In the genomic region with DNA sequence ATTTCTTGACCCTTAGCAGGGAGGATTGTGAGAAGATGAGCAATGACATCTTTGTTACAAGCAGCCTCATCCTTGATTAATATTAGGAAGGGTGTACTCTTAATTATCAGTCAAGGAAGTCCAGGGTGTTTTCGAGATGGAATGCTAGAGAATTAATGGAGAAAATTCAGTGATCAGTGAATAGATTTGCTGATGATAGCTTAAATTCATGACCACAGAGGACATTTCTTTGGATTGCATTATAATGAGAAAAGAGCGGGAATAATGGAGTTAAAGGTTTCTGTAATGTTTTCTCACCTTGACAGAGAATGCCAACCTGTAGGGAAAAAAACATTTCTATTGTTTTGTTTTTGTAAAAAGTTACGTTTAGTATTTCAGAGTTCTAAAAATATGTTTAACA, we compare ENCODE assay signal across 25 cellular contexts.
A peak's percentile ranks its signal among the peaks of the same experiment; 100 is the strongest.
DNase-seq lines count a peak whose midpoint lies in the region; ATAC-seq, FAIRE-seq and TF ChIP-seq lines count a peak whose summit lies in the region.
"Had no signal": no experiment of that assay in that cellular context is flagged by ENCODE, and none has a peak within 500 bp of the region (broad histone marks: within the 10 kb centered on the region; RNA-seq: fewer than 3 reads in every experiment).

No MANE protein-coding gene starts in this region.

- H2BK15ac ChIP-seq in IMR-90 (ENCODE audit: low read depth, low read length) = no peak overlapping the region

- peaks cover 3% of the 10 kb centered on the region; the same call in 1 of the 2 replicates for H3K36me3 Mint-ChIP-seq in WTC11
- H3K36me3 Mint-ChIP-seq: CD8-positive, alpha-beta T cell had no signal

- H3K27ac Mint-ChIP-seq in WTC11 = no peak overlapping the region
- H3K27ac Mint-ChIP-seq: B cell; CD4-positive, alpha-beta T cell; CD8-positive, alpha-beta T cell had no signal

- POLR2A ChIA-PET in A549 (lab: Yijun Ruan, JAX) = no interaction called here
- POLR2A ChIA-PET in IMR-90 (lab: Charles Lee; ENCODE audit: unreplicated experiment) = no interaction called here
- POLR2A ChIA-PET in WTC11 (lab: Charles Lee) = no interaction called here

- no peak overlapping the region for H3K4ac ChIP-seq in IMR-90 (ENCODE audit: low read depth, low read length)

- H3K4me3 Mint-ChIP-seq in WTC11 = no peak overlapping the region
- H3K4me3 Mint-ChIP-seq: B cell; CD4-positive, alpha-beta T cell; CD8-positive, alpha-beta T cell had no signal

- no peak overlapping the region for H2BK5ac ChIP-seq in IMR-90 (ENCODE audit: low read depth, low read length, poor library complexity, severe bottlenecking)

- FAIRE-seq in A549 (lab: Jason Lieb, UNC) = no peak
- FAIRE-seq: A204.1, D721Med, GM12878, GM12892, GM18507 had no signal

- H4K20me1 ChIP-seq in IMR-90 (ENCODE audit: insufficient read depth, low read length) = no peaks in the 10 kb centered on the region
- H4K20me1 ChIP-seq: BLaER1 treated with 17β-estradiol and CSF1 and Interleukin-3, amounts not matched to agents 10 nM and 100 nM had no signal

- ATAC-seq in A549 (no peak), IMR-90 (ENCODE audit: low read depth) (no peak), GM21447 (IDR thresholded peaks at IDR 0.05; ENCODE audit: unreplicated experiment) (no peak), WTC11 (no peak)
- ATAC-seq: CD8-positive, alpha-beta T cell; GM12878 had no signal

- no peak overlapping the region for H3K56ac ChIP-seq in IMR-90 (ENCODE audit: extremely low read depth, insufficient read depth, low read length)

- H3K9me3 Mint-ChIP-seq in WTC11 = 0 out of 2 replicates have a peak, but pooled peaks cover 3% of the 10 kb centered on the region
- H3K9me3 Mint-ChIP-seq: CD8-positive, alpha-beta T cell had no signal

- H3K18ac ChIP-seq in IMR-90 (ENCODE audit: low read depth, low read length) = no peak overlapping the region

- no peak overlapping the region for H4K5ac ChIP-seq in IMR-90 (ENCODE audit: low read depth, low read length)

- H3K4me1 ChIP-seq in A549 (no peaks in the 10 kb centered on the region), IMR-90 (ENCODE audit: control insufficient read depth, insufficient read depth, low read length) (no peaks in the 10 kb centered on the region), ascending aorta (peaks cover 3 to 16% of the 10 kb centered on the region in 2 donors)
- H3K4me1 ChIP-seq: BLaER1 treated with 17β-estradiol and CSF1 and Interleukin-3, amounts not matched to agents 10 nM and 100 nM; Caco-2 had no signal

- in situ Hi-C loops in IMR-90 (cut with MboI; ENCODE audit: low sequenced_read_pairs) = no loop called here

- no peaks in the 10 kb centered on the region for H3K27me3 Mint-ChIP-seq in WTC11 (ENCODE audit: low read depth)

- TF ChIP-seq EP300 in A549 (IDR thresholded peaks at IDR 0.05) = no peak

- H3K9me1 ChIP-seq in IMR-90 (ENCODE audit: insufficient read depth, low read length) = peaks cover 3% of the 10 kb centered on the region; the same call in 1 of the 2 replicates

- no peak overlapping the region for H3K9ac ChIP-seq in IMR-90 (ENCODE audit: low read depth, low read length)
- H3K9ac ChIP-seq: BLaER1 treated with 17β-estradiol and CSF1 and Interleukin-3, amounts not matched to agents 10 nM and 100 nM had no signal

- peaks cover 18% of the 10 kb centered on the region for H3K36me3 ChIP-seq in IMR-90 (ENCODE audit: control insufficient read depth, insufficient read depth, low read length)
- H3K36me3 ChIP-seq in ascending aorta = peaks cover 8 to 24% of the 10 kb centered on the region in 2 donors
- H3K36me3 ChIP-seq: BLaER1 treated with 17β-estradiol and CSF1 and Interleukin-3, amounts not matched to agents 10 nM and 100 nM had no signal

- H2AK5ac ChIP-seq in IMR-90 (ENCODE audit: low read depth, low read length) = no peak overlapping the region

- DNase-seq in A549 (ENCODE audit: low read depth in 1 of 2, low spot score in 1 of 2) (no peak), IMR-90 (no peak), ascending aorta (ENCODE audit: low spot score in 2 of 2) (no peak), WTC11 (ENCODE audit: low spot score) (no peak), DMS153 treated with DMSO at 0.1 percent for 48 hours (lab: John Stamatoyannopoulos, UW; ENCODE audit: unreplicated experiment) (no peak)
- DNase-seq: 8988T; AML-193; Caco-2; Calu3; CD4-positive, alpha-beta T cell; CD8-positive, alpha-beta T cell; DMS53; DMS79; DND-41; EL; GDM1 had no signal

- dilution Hi-C loops in IMR-90 (cut with HindIII; ENCODE audit: low sequenced_read_pairs, unreplicated experiment) = no loop called here

- no peak overlapping the region for H4K91ac ChIP-seq in IMR-90 (ENCODE audit: insufficient read depth, low read depth, low read length)

- no peak for TF ChIP-seq POLR2A in A549 (IDR thresholded peaks at IDR 0.05; ENCODE audit: low read length)
- TF ChIP-seq POLR2A in IMR-90 (IDR thresholded peaks at IDR 0.05; ENCODE audit: low read depth, low read length) = no peak

- H2AFZ ChIP-seq in IMR-90 (replicated peaks; ENCODE audit: low read length, poor library complexity) = no peak overlapping the region

- H3K27me3 ChIP-seq in IMR-90 (ENCODE audit: control insufficient read depth, insufficient read depth, low read length) = no peaks in the 10 kb centered on the region
- H3K27me3 ChIP-seq in ascending aorta = no peaks in the 10 kb centered on the region
- H3K27me3 ChIP-seq: BLaER1 treated with 17β-estradiol and CSF1 and Interleukin-3, amounts not matched to agents 10 nM and 100 nM had no signal

- TF ChIP-seq RAD21 in A549 (conservative IDR thresholded peaks at IDR 0.05 in 1 of 2, IDR thresholded peaks at IDR 0.05 in 1 of 2) = no peak
- TF ChIP-seq RAD21 in IMR-90 (IDR thresholded peaks at IDR 0.05; ENCODE audit: low read length) = no peak

- H3K23ac ChIP-seq in IMR-90 (ENCODE audit: low read depth, low read length) = no peak overlapping the region

- peaks cover 14% of the 10 kb centered on the region for H3K4me1 Mint-ChIP-seq in WTC11
- H3K4me1 Mint-ChIP-seq: B cell had no signal

- H3K27ac ChIP-seq in A549 (no peak overlapping the region), IMR-90 (ENCODE audit: insufficient read depth, low read length) (no peak overlapping the region), ascending aorta (peak overlapping the region; percentile 3 to 21)
- H3K27ac ChIP-seq: BLaER1 treated with 17β-estradiol and CSF1 and Interleukin-3, amounts not matched to agents 10 nM and 100 nM; C4-2B had no signal

- intact Hi-C loops in IMR-90 (cut with micrococcal nuclease) (no loop called here), ascending aorta (cut with DNase I) (no loop called here)

- H2AK9ac ChIP-seq in IMR-90 (replicated peaks; ENCODE audit: low read depth, low read length, poor library complexity) = no peak overlapping the region

- no peak overlapping the region for H4K8ac ChIP-seq in IMR-90 (ENCODE audit: low read depth in 2 of 2, low read length in 2 of 2)

- no TSS peak for BruUV-seq in IMR-90 (replicated peaks; lab: Mats Ljungman, UMichigan)

- H2BK120ac ChIP-seq in IMR-90 (ENCODE audit: low read depth, low read length) = no peak overlapping the region

- H3K14ac ChIP-seq in IMR-90 (replicated peaks; ENCODE audit: low read depth, low read length) = no peak overlapping the region

- no peak overlapping the region for H3K4me2 ChIP-seq in A549
- H3K4me2 ChIP-seq in IMR-90 (ENCODE audit: low read depth, low read length) = no peak overlapping the region
- H3K4me2 ChIP-seq: BLaER1 treated with 17β-estradiol and CSF1 and Interleukin-3, amounts not matched to agents 10 nM and 100 nM had no signal

- CTCF ChIA-PET in A549 (lab: Yijun Ruan, JAX) (no interaction called here), IMR-90 (lab: Yijun Ruan, JAX) (no interaction called here), WTC11 (lab: Charles Lee) (interaction anchor here (1.0 kb wide), 1 partner anchor 12 kb away, joined by 3 read pairs; no protein-coding TSS in a partner anchor)

- H3K4me3 ChIP-seq in A549 (no peak overlapping the region), IMR-90 (ENCODE audit: insufficient read depth, low read depth, low read length) (no peak overlapping the region), ascending aorta (no peak overlapping the region)
- H3K4me3 ChIP-seq: BLaER1 treated with 17β-estradiol and CSF1 and Interleukin-3, amounts not matched to agents 10 nM and 100 nM; GM12878 had no signal

- WGBS in A549 (ENCODE audit: missing lambda C conversion rate) = 88% methylated on average over 3 of the region's 3 CpGs
- 100% methylated on average over 1 of the region's 3 CpGs; no CpG with 5 or more reads in 1 of the 2 experiments for WGBS in IMR-90 (ENCODE audit: extremely low coverage in 2 of 2, insufficient read length in 1 of 2), 2 experiments

- peaks cover 12 to 32% of the 10 kb centered on the region in 2 experiments for H3K79me1 ChIP-seq in IMR-90 (ENCODE audit: low read depth in 1 of 2, low read length in 2 of 2)

- H2BK20ac ChIP-seq in IMR-90 (ENCODE audit: low read depth, low read length) = no peak overlapping the region

- TF ChIP-seq CTCF in A549 (IDR thresholded peaks at IDR 0.05) = no peak
- TF ChIP-seq CTCF in IMR-90 (conservative IDR thresholded peaks at IDR 0.05; ENCODE audit: low read depth, low read length) = no peak
- no peak for TF ChIP-seq CTCF in ascending aorta (IDR thresholded peaks at IDR 0.05)
- no peak for TF ChIP-seq CTCF in WTC11 (IDR thresholded peaks at IDR 0.05)

- H3K9me3 ChIP-seq in A549 (no peaks in the 10 kb centered on the region), IMR-90 (ENCODE audit: control insufficient read depth, insufficient read depth, low read length) (no peaks in the 10 kb centered on the region), ascending aorta (no peaks in the 10 kb centered on the region)
- H3K9me3 ChIP-seq: Caco-2 had no signal

TF ChIP-seq in A549, 52 proteins besides CTCF, POLR2A, EP300 and RAD21:
- TF ChIP-seq CBX8 (IDR thresholded peaks at IDR 0.05) (no peak), MAFK (IDR thresholded peaks at IDR 0.05; ENCODE audit: partially characterized antibody) (peak; percentile 53)

TF ChIP-seq in IMR-90, 13 proteins besides CTCF, POLR2A, EP300 and RAD21:
- TF ChIP-seq, protein P1, sequence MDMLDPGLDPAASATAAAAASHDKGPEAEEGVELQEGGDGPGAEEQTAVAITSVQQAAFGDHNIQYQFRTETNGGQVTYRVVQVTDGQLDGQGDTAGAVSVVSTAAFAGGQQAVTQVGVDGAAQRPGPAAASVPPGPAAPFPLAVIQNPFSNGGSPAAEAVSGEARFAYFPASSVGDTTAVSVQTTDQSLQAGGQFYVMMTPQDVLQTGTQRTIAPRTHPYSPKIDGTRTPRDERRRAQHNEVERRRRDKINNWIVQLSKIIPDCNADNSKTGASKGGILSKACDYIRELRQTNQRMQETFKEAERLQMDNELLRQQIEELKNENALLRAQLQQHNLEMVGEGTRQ (IDR thresholded peaks at IDR 0.05; ENCODE audit: low read depth, low read length) = no peak
- peak; percentile 56 for TF ChIP-seq MAFK (IDR thresholded peaks at IDR 0.05; ENCODE audit: low read depth, low read length)

TF ChIP-seq in WTC11, 78 proteins besides CTCF, POLR2A, EP300 and RAD21:
- TF ChIP-seq PRRX2 (CRISPR knock-in tag; IDR thresholded peaks at IDR 0.05) = no peak
- no peak for TF ChIP-seq FOXJ3 (CRISPR knock-in tag; IDR thresholded peaks at IDR 0.05; ENCODE audit: borderline replicate concordance)
- no peak for TF ChIP-seq NR2C2 (CRISPR knock-in tag; IDR thresholded peaks at IDR 0.05)
- TF ChIP-seq MXD4 (CRISPR knock-in tag; IDR thresholded peaks at IDR 0.05; ENCODE audit: borderline replicate concordance) = no peak

Comparison
In these comparisons a context has a peak if more than half of its experiments do, and no peak if none do; other contexts are left out.
1. H3K27ac ChIP-seq: peak in ascending aorta (2 of 2); none in A549 (0 of 2) and IMR-90 (single experiment).